Comparison of ENCODE assay signal across 8 cellular contexts in genomic region chr1:115641762-115642167, GRCh38. TPM values are rescaled to one million over a fixed set of nuclear protein-coding genes. Genes with fewer than 3 reads are reported as not detected.
DNase-seq lines count a peak whose midpoint lies in the region; ATAC-seq and TF ChIP-seq lines count a peak whose summit lies in the region.

Gene VANGL1, plus strand, starts transcription at chr1:115641970. Its CDS starts 9,444 bp downstream, at chr1:115651414.

- CTCF ChIA-PET in activated CD4-positive, alpha-beta T cell treated with anti-CD3 and anti-CD28 coated beads for 36 hours (lab: Charles Lee), result no interaction called here
- CTCF ChIA-PET in T-cell (lab: Charles Lee), result interaction anchor here in 1 of 2 donors (0.6 kb wide), 1 partner anchor 65 kb away, joined by 3 read pairs; no protein-coding TSS in a partner anchor

- H3K4me1 Mint-ChIP-seq in activated CD4-positive, alpha-beta T cell treated with anti-CD3 and anti-CD28 coated beads for 36 hours, result peaks cover 11% of the 10 kb centered on the region
- H3K4me1 Mint-ChIP-seq in T-cell, result peaks cover 0 to 14% (median 14%) of the 10 kb centered on the region in 3 donors

- peaks cover 31% of the 10 kb centered on the region for H3K27me3 Mint-ChIP-seq in activated CD4-positive, alpha-beta T cell treated with anti-CD3 and anti-CD28 coated beads for 36 hours
- H3K27me3 Mint-ChIP-seq in T-cell, result peaks cover 25 to 34% of the 10 kb centered on the region in 2 donors

- in situ Hi-C loops in HAP-1 (cut with MboI; ENCODE audit: low sequenced_read_pairs), result no loop called here

- peak; percentile 85 for ATAC-seq in activated CD4-positive, alpha-beta T cell treated with anti-CD3 and anti-CD28 coated beads for 36 hours
- ATAC-seq in T-cell (replicated peaks in 1 of 4), result peak; percentile 74 to 86 (median 80)

- peaks cover 4% of the 10 kb centered on the region for H3K4me1 ChIP-seq in HAP-1

- intact Hi-C loops in activated CD4-positive, alpha-beta T cell treated with anti-CD3 and anti-CD28 coated beads for 36 hours (cut with DNase I, micrococcal nuclease), result loop anchor here in 1 of 2 experiments (10.0 kb wide), 3 partner anchors 483 to 1023 kb away; partner anchors contain the start of gene IGSF3

- POLR2A ChIA-PET in activated CD4-positive, alpha-beta T cell treated with anti-CD3 and anti-CD28 coated beads for 36 hours (lab: Charles Lee), result no interaction called here
- POLR2A ChIA-PET in T-cell (lab: Charles Lee), result no interaction called here

- H3K36me3 ChIP-seq in HAP-1 (replicated peaks) (no peaks in the 10 kb centered on the region), kidney epithelial cell (ENCODE audit: control insufficient read depth, insufficient read depth, low read length) (no peaks in the 10 kb centered on the region)

- H3K27me3 ChIP-seq in HAP-1 (ENCODE audit: low read depth) (no peaks in the 10 kb centered on the region), kidney epithelial cell (ENCODE audit: control insufficient read depth, insufficient read depth, low read length) (no peaks in the 10 kb centered on the region)

- peak within 1 kb of the TSS; percentile 75 for H3K4me3 Mint-ChIP-seq in activated CD4-positive, alpha-beta T cell treated with anti-CD3 and anti-CD28 coated beads for 36 hours
- H3K4me3 Mint-ChIP-seq in T-cell, result peak within 1 kb of the TSS; percentile 76 to 78 (median 77)

- TF ChIP-seq CTCF in kidney epithelial cell (IDR thresholded peaks at IDR 0.05; ENCODE audit: insufficient read depth, low read length, poor library complexity, severe bottlenecking), result no peak

- H3K36me3 Mint-ChIP-seq in activated CD4-positive, alpha-beta T cell treated with anti-CD3 and anti-CD28 coated beads for 36 hours (ENCODE audit: low read depth), result peaks cover 3% of the 10 kb centered on the region
- H3K36me3 Mint-ChIP-seq in T-cell, result no peaks in the 10 kb centered on the region

- DNase-seq in activated CD4-positive, alpha-beta T cell treated with anti-CD3 and anti-CD28 coated beads for 36 hours, result peak; percentile 76
- DNase-seq in activated CD4-positive, alpha-beta T cell treated with anti-CD3 and anti-CD28 coated beads, Interleukin-2, amount 50 U/mL, for 4 hours, result no peak
- DNase-seq in HAP-1 (ENCODE audit: low spot score in 2 of 2) (peak; percentile 50 to 74), Kasumi-1 (lab: John Stamatoyannopoulos, UW) (peak; percentile 40 to 44), T-cell (peak in 16 of 34 experiments; percentile 8 to 39 (median 20)), kidney epithelial cell (ENCODE audit: low read depth) (no peak)
- peak; percentile 4 for DNase-seq in central memory CD4-positive, alpha-beta T cell
- peak; percentile 17 for DNase-seq in stimulated activated CD4-positive, alpha-beta T cell treated with anti-CD3 and anti-CD28 coated beads, Interleukin-4, amount 100 ng/mL, for 24 hours

- H3K9me3 ChIP-seq in HAP-1, result 0 out of 2 replicates have a peak, but pooled peaks cover 2% of the 10 kb centered on the region

- H3K27ac Mint-ChIP-seq in activated CD4-positive, alpha-beta T cell treated with anti-CD3 and anti-CD28 coated beads for 36 hours, result no peak within 1 kb of the TSS
- peak within 1 kb of the TSS in 1 of 2 donors; percentile 16 for H3K27ac Mint-ChIP-seq in T-cell

- peaks cover 13% of the 10 kb centered on the region for H3K9me3 Mint-ChIP-seq in activated CD4-positive, alpha-beta T cell treated with anti-CD3 and anti-CD28 coated beads for 36 hours (ENCODE audit: low read depth)
- peaks cover 5 to 20% (median 10%) of the 10 kb centered on the region in 3 donors for H3K9me3 Mint-ChIP-seq in T-cell

- H3K4me3 ChIP-seq in HAP-1, result peak within 1 kb of the TSS; percentile 65
- peak within 1 kb of the TSS; percentile 88 for H3K4me3 ChIP-seq in kidney epithelial cell (ENCODE audit: low read depth, low read length)

RNA-seq across cellular contexts. Expression of gene VANGL1, which starts in this region (rescaled TPM):
- 1 to 10 TPM; 3.0 to 3.4 TPM for total RNA-seq in activated CD4-positive, alpha-beta T cell treated with anti-CD3 and anti-CD28 coated beads for 36 hours
- total RNA-seq in T-cell (1 to 10 TPM; 1.7 to 2.5 (median 2.4) TPM), kidney epithelial cell (12.6 and 15.2 TPM in 2 replicates)

Comparison
In these comparisons a context has a peak if more than half of its experiments do, and no peak if none do; other contexts are left out.
1. DNase-seq: peak in activated CD4-positive, alpha-beta T cell treated with anti-CD3 and anti-CD28 coated beads for 36 hours (single experiment), HAP-1 (2 of 2), Kasumi-1 (2 of 2), central memory CD4-positive, alpha-beta T cell (single experiment) and stimulated activated CD4-positive, alpha-beta T cell treated with anti-CD3 and anti-CD28 coated beads, Interleukin-4, amount 100 ng/mL, for 24 hours (single experiment); none in activated CD4-positive, alpha-beta T cell treated with anti-CD3 and anti-CD28 coated beads, Interleukin-2, amount 50 U/mL, for 4 hours (0 of 2) and kidney epithelial cell (single experiment).